8 cellular contexts compared by ENCODE assay signal in genomic region chr17:55264273-55264639, GRCh38. TPM values are rescaled to one million over a fixed set of nuclear protein-coding genes. Genes with fewer than 3 reads are reported as not detected.
DNase-seq lines count a peak whose midpoint lies in the region; ATAC-seq and TF ChIP-seq lines count a peak whose summit lies in the region.

No MANE protein-coding gene starts in this region.

- H3K27me3 ChIP-seq in left lung = peaks cover 16 to 92% of the 10 kb centered on the region in 2 donors
- H3K27me3 ChIP-seq in tibial nerve = peaks cover 0 to 8% of the 10 kb centered on the region in 2 donors

- no peak for TF ChIP-seq EP300 in tibial nerve (IDR thresholded peaks at IDR 0.05)

- TF ChIP-seq CTCF in left lung (IDR thresholded peaks at IDR 0.05) (no peak), tibial nerve (IDR thresholded peaks at IDR 0.05) (no peak)

- no peak for DNase-seq in activated CD8-positive, alpha-beta memory T cell treated with anti-CD3 and anti-CD28 coated beads, Interleukin-2, amount 10 ng/mL, durations not matched to agents 7 days and 5 days
- no peak for DNase-seq in activated CD8-positive, alpha-beta memory T cell treated with anti-CD3 and anti-CD28 coated beads, Interleukin-2, amount 50 U/mL, for 4 hours
- no peak for DNase-seq in activated T-cell treated with anti-CD3 and anti-CD28 coated beads, Interleukin-2, amount 50 U/mL, for 72 hours
- DNase-seq in left lung = no peak
- DNase-seq in tibial nerve (ENCODE audit: low spot score in 2 of 2) = no peak
- no peak for DNase-seq in SKM-1 (lab: John Stamatoyannopoulos, UW; ENCODE audit: unreplicated experiment)
- no peak for DNase-seq in NCI-H128 (lab: John Stamatoyannopoulos, UW; ENCODE audit: unreplicated experiment)

- no peak for ATAC-seq in activated CD8-positive, alpha-beta memory T cell treated with anti-CD3 and anti-CD28 coated beads, Interleukin-2, amount 10 ng/mL, durations not matched to agents 7 days and 5 days
- ATAC-seq in activated T-cell treated with anti-CD3 and anti-CD28 coated beads, Interleukin-2, amount 50 U/mL, for 72 hours (replicated peaks in 1 of 2) = peak in 1 of 2 donors; percentile 2
- peak; percentile 4 for ATAC-seq in left lung
- no peak for ATAC-seq in GM21367 (IDR thresholded peaks at IDR 0.05; ENCODE audit: unreplicated experiment)

- peak overlapping the region; percentile 55 for H3K4me3 Mint-ChIP-seq in activated CD8-positive, alpha-beta memory T cell treated with anti-CD3 and anti-CD28 coated beads, Interleukin-2, amount 10 ng/mL, durations not matched to agents 7 days and 5 days
- peak overlapping the region; percentile 66 to 78 for H3K4me3 Mint-ChIP-seq in activated T-cell treated with anti-CD3 and anti-CD28 coated beads, Interleukin-2, amount 50 U/mL, for 72 hours

- H3K9me3 ChIP-seq in left lung (no peaks in the 10 kb centered on the region), tibial nerve (peaks cover 0 to 5% (median 0%) of the 10 kb centered on the region in 4 donors)

- no peaks in the 10 kb centered on the region for H3K36me3 Mint-ChIP-seq in activated CD8-positive, alpha-beta memory T cell treated with anti-CD3 and anti-CD28 coated beads, Interleukin-2, amount 10 ng/mL, durations not matched to agents 7 days and 5 days
- H3K36me3 Mint-ChIP-seq in activated T-cell treated with anti-CD3 and anti-CD28 coated beads, Interleukin-2, amount 50 U/mL, for 72 hours (ENCODE audit: insufficient read depth in 2 of 2) = no peaks in the 10 kb centered on the region

- H3K9me3 Mint-ChIP-seq in activated CD8-positive, alpha-beta memory T cell treated with anti-CD3 and anti-CD28 coated beads, Interleukin-2, amount 10 ng/mL, durations not matched to agents 7 days and 5 days (ENCODE audit: low read depth) = no peaks in the 10 kb centered on the region
- H3K9me3 Mint-ChIP-seq in activated T-cell treated with anti-CD3 and anti-CD28 coated beads, Interleukin-2, amount 50 U/mL, for 72 hours = peaks cover 0 to 2% of the 10 kb centered on the region in 2 donors

- no peak for TF ChIP-seq POLR2A in tibial nerve (IDR thresholded peaks at IDR 0.05)

- peaks cover 11 to 26% of the 10 kb centered on the region in 2 donors for H3K4me1 ChIP-seq in left lung
- H3K4me1 ChIP-seq in tibial nerve = peaks cover 0 to 33% (median 12%) of the 10 kb centered on the region in 4 donors

- H3K27ac ChIP-seq in left lung = no peak overlapping the region
- peak overlapping the region in 2 of 4 donors; percentile 18 to 95 for H3K27ac ChIP-seq in tibial nerve

- no peaks in the 10 kb centered on the region for H3K36me3 ChIP-seq in left lung
- H3K36me3 ChIP-seq in tibial nerve = no peaks in the 10 kb centered on the region

- WGBS in tibial nerve, 2 donors = 2 to 3% methylated on average over 14 of the region's 14 CpGs

- intact Hi-C loops in left lung (cut with DNase I) = no loop called here

- peaks cover 82% of the 10 kb centered on the region for H3K27me3 Mint-ChIP-seq in activated CD8-positive, alpha-beta memory T cell treated with anti-CD3 and anti-CD28 coated beads, Interleukin-2, amount 10 ng/mL, durations not matched to agents 7 days and 5 days
- H3K27me3 Mint-ChIP-seq in activated T-cell treated with anti-CD3 and anti-CD28 coated beads, Interleukin-2, amount 50 U/mL, for 72 hours (ENCODE audit: low read depth) = peaks cover 89% of the 10 kb centered on the region

- no peak overlapping the region for H3K27ac Mint-ChIP-seq in activated CD8-positive, alpha-beta memory T cell treated with anti-CD3 and anti-CD28 coated beads, Interleukin-2, amount 10 ng/mL, durations not matched to agents 7 days and 5 days
- no peak overlapping the region for H3K27ac Mint-ChIP-seq in activated T-cell treated with anti-CD3 and anti-CD28 coated beads, Interleukin-2, amount 50 U/mL, for 72 hours

- peaks cover 12% of the 10 kb centered on the region for H3K4me1 Mint-ChIP-seq in activated CD8-positive, alpha-beta memory T cell treated with anti-CD3 and anti-CD28 coated beads, Interleukin-2, amount 10 ng/mL, durations not matched to agents 7 days and 5 days
- H3K4me1 Mint-ChIP-seq in activated T-cell treated with anti-CD3 and anti-CD28 coated beads, Interleukin-2, amount 50 U/mL, for 72 hours (ENCODE audit: low read depth) = peaks cover 14% of the 10 kb centered on the region

- peak overlapping the region in 1 of 2 donors; percentile 43 for H3K4me3 ChIP-seq in left lung
- peak overlapping the region; percentile 38 to 73 (median 40) for H3K4me3 ChIP-seq in tibial nerve

- CTCF ChIA-PET in activated CD8-positive, alpha-beta memory T cell treated with anti-CD3 and anti-CD28 coated beads, Interleukin-2, amount 10 ng/mL, durations not matched to agents 7 days and 5 days (lab: Charles Lee) = interaction anchor here (0.6 to 1.4 kb wide), 5 partner anchors 26 to 250 kb away, joined by 3 to 5 read pairs (median 4); no protein-coding TSS in a partner anchor

RNA-seq across cellular contexts. Expression of gene HLF, which starts 0.5 kb away (rescaled TPM):
- 1 to 10 TPM; 2.5 to 2.6 TPM for total RNA-seq in activated CD8-positive, alpha-beta memory T cell treated with anti-CD3 and anti-CD28 coated beads, Interleukin-2, amount 10 ng/mL, durations not matched to agents 7 days and 5 days
- total RNA-seq in activated T-cell treated with anti-CD3 and anti-CD28 coated beads, Interleukin-2, amount 50 U/mL, for 72 hours = 10 to 100 TPM; 23.9 to 44.3 TPM
- 1 to 10 TPM; 4.4 to 9.9 TPM for total RNA-seq in left lung
- 10 to 100 TPM; 19.5 to 42.5 (median 36.0) TPM for total RNA-seq in tibial nerve
